16 cellular contexts compared by ENCODE assay signal in the genomic region with DNA sequence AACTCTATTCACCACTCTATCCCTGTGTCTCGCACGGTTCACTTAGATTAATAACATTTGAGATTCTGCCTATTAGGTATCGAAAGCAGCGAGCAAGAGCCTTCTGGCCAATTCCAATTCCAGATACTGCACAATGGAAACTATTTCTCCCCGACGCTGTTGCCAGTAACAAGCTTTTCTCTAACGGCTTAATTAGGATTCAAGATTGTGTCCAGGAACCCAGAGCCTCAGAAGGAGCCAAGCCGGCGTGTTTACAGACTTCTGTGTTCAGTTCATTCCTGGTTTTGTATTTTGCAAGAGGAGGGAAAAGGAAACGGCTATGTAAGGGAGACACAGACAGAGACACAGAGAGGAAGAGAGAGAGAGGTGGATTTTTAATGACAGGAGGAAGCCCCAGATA.
A peak's percentile ranks its signal among the peaks of the same experiment; 100 is the strongest.
DNase-seq lines count a peak whose midpoint lies in the region; ATAC-seq, FAIRE-seq and TF ChIP-seq lines count a peak whose summit lies in the region.
"Had no signal": no experiment of that assay in that cellular context is flagged by ENCODE, and none has a peak within 500 bp of the region (broad histone marks: within the 10 kb centered on the region; RNA-seq: fewer than 3 reads in every experiment).

No MANE protein-coding gene starts in this region.

- no peaks in the 10 kb centered on the region for H3K36me3 Mint-ChIP-seq in activated T-cell treated with anti-CD3 and anti-CD28 coated beads, Interleukin-2, amount 50 U/mL, for 72 hours (ENCODE audit: insufficient read depth in 2 of 2)

- intact Hi-C loops in ascending aorta (cut with DNase I) = loop anchor here (5.0 kb wide), 2 partner anchors 34 to 49 kb away; no protein-coding TSS in a partner anchor

- DNase-seq in ascending aorta (ENCODE audit: low spot score in 2 of 2) (peak in 1 of 2 donors; percentile 82), frontal cortex (ENCODE audit: low spot score in 2 of 2) (peak; percentile 5 to 26), superior temporal gyrus (ENCODE audit: extremely low spot score) (peak; percentile 21), NOMO-1 treated with DMSO at 0.1 percent for 48 hours (lab: John Stamatoyannopoulos, UW; ENCODE audit: unreplicated experiment) (no peak), amniotic stem cell (lab: John Stamatoyannopoulos, UW) (no peak)
- no peak for DNase-seq in activated T-cell treated with anti-CD3 and anti-CD28 coated beads, Interleukin-2, amount 50 U/mL, for 72 hours
- DNase-seq: activated CD4-positive, alpha-beta T cell treated with anti-CD3 and anti-CD28 coated beads, Interleukin-2, amount 50 U/mL, for 1 hour; activated effector memory CD4-positive, alpha-beta T cell treated with anti-CD3 and anti-CD28 coated beads, Interleukin-2, amount 50 U/mL, for 16 hours; NCI-H2029 treated with DMSO at 0.1 percent for 48 hours; small intestine had no signal

- H3K9ac ChIP-seq in mucosa of stomach (ENCODE audit: low read length) = peak overlapping the region; percentile 51

- ATAC-seq in GM19467 (IDR thresholded peaks at IDR 0.05; ENCODE audit: unreplicated experiment) = no peak
- ATAC-seq in activated T-cell treated with anti-CD3 and anti-CD28 coated beads, Interleukin-2, amount 50 U/mL, for 72 hours (replicated peaks in 1 of 2) = no peak

- H3K36me3 ChIP-seq in ascending aorta = no peaks in the 10 kb centered on the region
- no peaks in the 10 kb centered on the region for H3K36me3 ChIP-seq in mucosa of stomach (ENCODE audit: control insufficient read depth, insufficient read depth, low read length)

- H3K4me3 Mint-ChIP-seq in activated T-cell treated with anti-CD3 and anti-CD28 coated beads, Interleukin-2, amount 50 U/mL, for 72 hours = no peak overlapping the region
- H3K4me3 Mint-ChIP-seq: T-helper 1 cell treated with Interleukin-12 subunit alpha and Interleukin-12 subunit beta and Interleukin-4 antibody, amounts not matched to agents 30 μg/mL and 1 μg/mL, for 36 hours had no signal

- peaks cover 0 to 2% of the 10 kb centered on the region in 2 donors for H3K9me3 Mint-ChIP-seq in activated T-cell treated with anti-CD3 and anti-CD28 coated beads, Interleukin-2, amount 50 U/mL, for 72 hours
- H3K9me3 Mint-ChIP-seq: T-helper 1 cell treated with Interleukin-12 subunit alpha and Interleukin-12 subunit beta and Interleukin-4 antibody, amounts not matched to agents 30 μg/mL and 1 μg/mL, for 36 hours had no signal

- FAIRE-seq in frontal cortex (lab: Jason Lieb, UNC) = no peak
- FAIRE-seq: colon, GM18507, small intestine had no signal

- peak overlapping the region; percentile 65 to 84 for H3K27ac ChIP-seq in ascending aorta
- H3K27ac ChIP-seq: C4-2B had no signal

- H3K4me1 Mint-ChIP-seq in activated T-cell treated with anti-CD3 and anti-CD28 coated beads, Interleukin-2, amount 50 U/mL, for 72 hours (ENCODE audit: low read depth) = no peaks in the 10 kb centered on the region

- peaks cover 27% of the 10 kb centered on the region for H3K27me3 Mint-ChIP-seq in activated T-cell treated with anti-CD3 and anti-CD28 coated beads, Interleukin-2, amount 50 U/mL, for 72 hours (ENCODE audit: low read depth)

- H3K27ac Mint-ChIP-seq in activated T-cell treated with anti-CD3 and anti-CD28 coated beads, Interleukin-2, amount 50 U/mL, for 72 hours = no peak overlapping the region
- H3K27ac Mint-ChIP-seq: T-helper 1 cell treated with Interleukin-12 subunit alpha and Interleukin-12 subunit beta and Interleukin-4 antibody, amounts not matched to agents 30 μg/mL and 1 μg/mL, for 36 hours had no signal

- no peak for TF ChIP-seq CTCF in ascending aorta (IDR thresholded peaks at IDR 0.05)

- H3K27me3 ChIP-seq in ascending aorta = no peaks in the 10 kb centered on the region
- H3K27me3 ChIP-seq in mucosa of stomach (ENCODE audit: control insufficient read depth, insufficient read depth, low read length) = no peaks in the 10 kb centered on the region

- H3K9me3 ChIP-seq in ascending aorta = peaks cover 0 to 5% of the 10 kb centered on the region in 2 donors
- no peaks in the 10 kb centered on the region for H3K9me3 ChIP-seq in mucosa of stomach (ENCODE audit: control insufficient read depth, low read length)

- H3K4me1 ChIP-seq in ascending aorta = peaks cover 0 to 5% of the 10 kb centered on the region in 2 donors
- H3K4me1 ChIP-seq in mucosa of stomach (ENCODE audit: control insufficient read depth, insufficient read depth, low read length) = peaks cover 19% of the 10 kb centered on the region

- peak overlapping the region in 1 of 2 donors; percentile 25 for H3K4me3 ChIP-seq in ascending aorta
- no peak overlapping the region for H3K4me3 ChIP-seq in mucosa of stomach (ENCODE audit: low read length)

Comparison
In these comparisons a context has a peak if more than half of its experiments do, and no peak if none do; other contexts are left out.
1. DNase-seq: peak in frontal cortex (2 of 2) and superior temporal gyrus (single experiment); none in NOMO-1 treated with DMSO at 0.1 percent for 48 hours (single experiment), amniotic stem cell (single experiment) and activated T-cell treated with anti-CD3 and anti-CD28 coated beads, Interleukin-2, amount 50 U/mL, for 72 hours (0 of 2).